Comparison of ENCODE assay signal across 22 cellular contexts in the genomic region with DNA sequence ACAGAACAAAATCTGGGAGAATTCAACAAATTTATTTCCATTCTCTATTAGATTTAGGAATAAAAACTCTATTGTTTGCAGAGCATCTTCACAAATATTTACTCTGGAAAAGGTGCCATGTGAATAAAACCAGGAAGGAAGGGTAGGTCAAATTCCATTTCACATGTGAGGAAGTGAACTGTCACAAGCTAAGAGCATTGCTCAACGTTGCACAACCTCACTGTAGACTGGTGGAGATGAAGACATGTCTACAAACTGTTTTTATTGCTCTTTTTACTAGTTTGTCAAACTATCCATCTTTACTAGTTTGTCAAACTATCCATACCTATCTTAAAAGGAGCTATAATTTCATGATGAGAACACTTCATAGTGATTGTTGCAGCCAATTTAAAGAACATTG.
DNase-seq lines count a peak whose midpoint lies in the region; ATAC-seq and TF ChIP-seq lines count a peak whose summit lies in the region.
"Had no signal": no experiment of that assay in that cellular context is flagged by ENCODE, and none has a peak within 500 bp of the region (broad histone marks: within the 10 kb centered on the region; RNA-seq: fewer than 3 reads in every experiment).

No MANE protein-coding gene starts in this region.

- H3K36me3 ChIP-seq in tibial artery: no peaks in the 10 kb centered on the region
- H3K36me3 ChIP-seq: BLaER1 treated with 17β-estradiol and CSF1 and Interleukin-3, amounts not matched to agents 10 nM and 100 nM; heart right ventricle; vagina had no signal

- intact Hi-C loops in tibial artery (cut with DNase I; ENCODE audit: low total_unique reads): no loop called here

- H3K27me3 ChIP-seq in tibial artery: no peaks in the 10 kb centered on the region
- H3K27me3 ChIP-seq: BLaER1 treated with 17β-estradiol and CSF1 and Interleukin-3, amounts not matched to agents 10 nM and 100 nM; heart right ventricle; vagina had no signal

- no peak overlapping the region for H3K27ac Mint-ChIP-seq in T-helper 17 cell
- H3K27ac Mint-ChIP-seq: activated CD8-positive, alpha-beta memory T cell treated with anti-CD3 and anti-CD28 coated beads, Interleukin-2, amount 10 ng/mL, durations not matched to agents 7 days and 5 days; activated naive CD4-positive, alpha-beta T cell treated with anti-CD3 and anti-CD28 coated beads, Interleukin-2, amount 50 U/mL, for 72 hours; immature natural killer cell had no signal

- TF ChIP-seq CTCF in epithelial cell of esophagus (IDR thresholded peaks at IDR 0.05; ENCODE audit: insufficient read depth, low read depth, low read length, missing control alignments): no peak
- no peak for TF ChIP-seq CTCF in tibial artery (IDR thresholded peaks at IDR 0.05)

- H3K4me1 ChIP-seq in tibial artery: no peaks in the 10 kb centered on the region
- H3K4me1 ChIP-seq: heart right ventricle, vagina had no signal

- no peak overlapping the region for H3K4me3 Mint-ChIP-seq in T-helper 17 cell
- H3K4me3 Mint-ChIP-seq: activated CD8-positive, alpha-beta memory T cell treated with anti-CD3 and anti-CD28 coated beads, Interleukin-2, amount 10 ng/mL, durations not matched to agents 7 days and 5 days; immature natural killer cell had no signal

- H3K36me3 Mint-ChIP-seq in T-helper 17 cell (ENCODE audit: low read depth): no peaks in the 10 kb centered on the region
- H3K36me3 Mint-ChIP-seq: activated CD8-positive, alpha-beta memory T cell treated with anti-CD3 and anti-CD28 coated beads, Interleukin-2, amount 10 ng/mL, durations not matched to agents 7 days and 5 days; activated naive CD4-positive, alpha-beta T cell treated with anti-CD3 and anti-CD28 coated beads, Interleukin-2, amount 50 U/mL, for 72 hours; immature natural killer cell had no signal

- H3K27ac ChIP-seq in tibial artery: no peak overlapping the region
- H3K27ac ChIP-seq: BLaER1 treated with 17β-estradiol and CSF1 and Interleukin-3, amounts not matched to agents 10 nM and 100 nM; heart right ventricle; RWPE1; vagina had no signal

- H3K4me1 Mint-ChIP-seq in T-helper 17 cell: no peaks in the 10 kb centered on the region
- H3K4me1 Mint-ChIP-seq: activated CD8-positive, alpha-beta memory T cell treated with anti-CD3 and anti-CD28 coated beads, Interleukin-2, amount 10 ng/mL, durations not matched to agents 7 days and 5 days; immature natural killer cell had no signal

- H3K9me3 ChIP-seq in T-helper 17 cell (ENCODE audit: control insufficient read depth, low read length, poor library complexity, severe bottlenecking) (peaks cover 3% of the 10 kb centered on the region), tibial artery (no peaks in the 10 kb centered on the region)
- H3K9me3 ChIP-seq: BLaER1 treated with 17β-estradiol and CSF1 and Interleukin-3, amounts not matched to agents 10 nM and 100 nM; heart right ventricle; vagina had no signal

- H3K27me3 Mint-ChIP-seq in T-helper 17 cell: no peaks in the 10 kb centered on the region
- H3K27me3 Mint-ChIP-seq: activated CD8-positive, alpha-beta memory T cell treated with anti-CD3 and anti-CD28 coated beads, Interleukin-2, amount 10 ng/mL, durations not matched to agents 7 days and 5 days had no signal

- ATAC-seq in T-helper 17 cell: no peak
- ATAC-seq: activated CD8-positive, alpha-beta memory T cell treated with anti-CD3 and anti-CD28 coated beads, Interleukin-2, amount 10 ng/mL, durations not matched to agents 7 days and 5 days; activated naive CD4-positive, alpha-beta T cell treated with anti-CD3 and anti-CD28 coated beads, Interleukin-2, amount 50 U/mL, for 72 hours; heart right ventricle; right cardiac atrium had no signal

- DNase-seq in SIG-M5 treated with dmso at 0.1 percent for 504 hours (lab: John Stamatoyannopoulos, UW; ENCODE audit: unreplicated experiment): peak; percentile 63
- no peak for DNase-seq in SIG-M5 (lab: John Stamatoyannopoulos, UW)
- peak; percentile 91 for DNase-seq in NOMO-1 treated with DMSO at 0.1 percent for 48 hours (lab: John Stamatoyannopoulos, UW; ENCODE audit: unreplicated experiment)
- peak; percentile 67 for DNase-seq in epithelial cell of esophagus (ENCODE audit: low read depth)
- DNase-seq in renal cortical epithelial cell (ENCODE audit: low read depth): peak; percentile 14
- no peak for DNase-seq in T-helper 17 cell
- no peak for DNase-seq in T1000 (lab: John Stamatoyannopoulos, UW)
- DNase-seq in tibial artery: no peak
- DNase-seq: activated CD4-positive, alpha-beta T cell treated with anti-CD3 and anti-CD28 coated beads for 48 hours; activated CD8-positive, alpha-beta memory T cell treated with anti-CD3 and anti-CD28 coated beads, Interleukin-2, amount 10 ng/mL, durations not matched to agents 7 days and 5 days; heart right ventricle; immature natural killer cell; NCI-H1092; NCI-H2029; right cardiac atrium; stimulated activated CD4-positive, alpha-beta T cell treated with anti-CD3 and anti-CD28 coated beads, Interleukin-15, amount 100 ng/mL, for 24 hours; substantia nigra had no signal

- H3K4me3 ChIP-seq in epithelial cell of esophagus (ENCODE audit: low read length): no peak overlapping the region
- H3K4me3 ChIP-seq in tibial artery: no peak overlapping the region
- H3K4me3 ChIP-seq: BLaER1 treated with 17β-estradiol and CSF1 and Interleukin-3, amounts not matched to agents 10 nM and 100 nM; heart right ventricle; lung; vagina had no signal

Comparison
In these comparisons a context has a peak if more than half of its experiments do, and no peak if none do; other contexts are left out.
1. DNase-seq: peak in SIG-M5 treated with dmso at 0.1 percent for 504 hours (single experiment), NOMO-1 treated with DMSO at 0.1 percent for 48 hours (single experiment), epithelial cell of esophagus (single experiment) and renal cortical epithelial cell (single experiment); none in SIG-M5 (single experiment), T-helper 17 cell (0 of 3), T1000 (single experiment) and tibial artery (0 of 2).